1 cellular context compared by ENCODE assay signal in genomic region chr3:7953449-7954015, GRCh38.
TF ChIP-seq lines count a peak whose summit lies in the region.

No MANE protein-coding gene starts in this region.

TF ChIP-seq in GM23338, 12 proteins besides CTCF, POLR2A, EP300 and RAD21:
- TF ChIP-seq REST (IDR thresholded peaks at IDR 0.05; ENCODE audit: unreplicated experiment) (no peak), EZH2 (IDR thresholded peaks at IDR 0.05; ENCODE audit: low read depth, unreplicated experiment) (no peak), EZH2phosphoT487 (IDR thresholded peaks at IDR 0.05; ENCODE audit: unreplicated experiment) (no peak), ETS1 (IDR thresholded peaks at IDR 0.05) (no peak), STAT1 (IDR thresholded peaks at IDR 0.05; ENCODE audit: unreplicated experiment) (no peak), POLR2AphosphoS5 (IDR thresholded peaks at IDR 0.05; ENCODE audit: low read depth) (no peak), JUNB (IDR thresholded peaks at IDR 0.05; ENCODE audit: unreplicated experiment) (no peak), ZNF331 (CRISPR knock-in tag; IDR thresholded peaks at IDR 0.05; ENCODE audit: low read depth) (no peak), ZNF462 (CRISPR knock-in tag; IDR thresholded peaks at IDR 0.05) (no peak), CREB1 (CRISPR knock-in tag; IDR thresholded peaks at IDR 0.05; ENCODE audit: low read depth) (no peak), ZNF114 (CRISPR knock-in tag; IDR thresholded peaks at IDR 0.05) (no peak), NANOG (IDR thresholded peaks at IDR 0.05; ENCODE audit: borderline replicate concordance) (no peak)
